12 cellular contexts compared by ENCODE assay signal in the genomic region with DNA sequence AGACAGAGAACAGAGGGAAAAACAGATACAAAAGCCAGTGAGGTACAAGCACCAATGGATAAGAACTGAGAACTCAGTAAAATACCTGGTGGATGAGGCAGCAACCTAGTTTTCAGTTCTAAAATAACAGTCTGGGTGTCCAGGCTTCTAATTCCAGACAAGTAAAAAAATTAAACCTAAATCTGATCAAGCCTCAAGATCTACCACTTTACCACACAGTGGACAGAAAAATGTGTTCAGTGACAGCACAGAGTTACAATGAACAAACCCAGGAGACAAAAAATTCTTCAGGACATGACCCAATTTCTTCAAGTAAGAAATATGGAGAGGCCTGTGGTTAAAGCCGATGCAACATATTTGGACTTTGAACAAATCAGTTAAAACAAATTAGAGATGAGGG. TPM values are rescaled to one million over a fixed set of nuclear protein-coding genes. Genes with fewer than 3 reads are reported as not detected.
A peak's percentile ranks its signal among the peaks of the same experiment; 100 is the strongest.
DNase-seq lines count a peak whose midpoint lies in the region; ATAC-seq and TF ChIP-seq lines count a peak whose summit lies in the region.
"Had no signal": no experiment of that assay in that cellular context is flagged by ENCODE, and none has a peak within 500 bp of the region (broad histone marks: within the 10 kb centered on the region; RNA-seq: fewer than 3 reads in every experiment).

No MANE protein-coding gene starts in this region.

- H3K36me3 ChIP-seq in CD8-positive, alpha-beta T cell (ENCODE audit: insufficient read depth, low read length), result peaks cover 51% of the 10 kb centered on the region
- H3K36me3 ChIP-seq in GM23248 (ENCODE audit: low read depth), result peaks cover 76% of the 10 kb centered on the region

- intact Hi-C loops in CD8-positive, alpha-beta T cell (cut with DNase I, micrococcal nuclease), result no loop called here

- H3K9me3 Mint-ChIP-seq in CD8-positive, alpha-beta T cell, result no peaks in the 10 kb centered on the region
- no peaks in the 10 kb centered on the region for H3K9me3 Mint-ChIP-seq in activated CD8-positive, alpha-beta T cell treated with anti-CD3 and anti-CD28 coated beads, Interleukin-2, amount 10 ng/mL, durations not matched to agents 7 days and 5 days (ENCODE audit: insufficient read depth)
- no peaks in the 10 kb centered on the region for H3K9me3 Mint-ChIP-seq in memory B cell

- no peak for ATAC-seq in CD8-positive, alpha-beta T cell
- ATAC-seq in activated CD8-positive, alpha-beta T cell treated with anti-CD3 and anti-CD28 coated beads, Interleukin-2, amount 10 ng/mL, durations not matched to agents 7 days and 5 days, result peak; percentile 28
- ATAC-seq in memory B cell (ENCODE audit: low read depth) (no peak), HG03342 (IDR thresholded peaks at IDR 0.05; ENCODE audit: unreplicated experiment) (no peak), HG03378 (IDR thresholded peaks at IDR 0.05; ENCODE audit: unreplicated experiment) (no peak)

- no peak for TF ChIP-seq CTCF in CD8-positive, alpha-beta T cell (IDR thresholded peaks at IDR 0.05)

- H4K20me1 ChIP-seq in GM23248 (ENCODE audit: insufficient read depth), result no peaks in the 10 kb centered on the region

- peaks cover 94% of the 10 kb centered on the region for H3F3A ChIP-seq in GM23248 (ENCODE audit: insufficient read depth)

- POLR2A ChIA-PET in CD8-positive, alpha-beta T cell (lab: Charles Lee), result no interaction called here
- POLR2A ChIA-PET in activated CD8-positive, alpha-beta T cell treated with anti-CD3 and anti-CD28 coated beads, Interleukin-2, amount 10 ng/mL, durations not matched to agents 7 days and 5 days (lab: Charles Lee), result interaction anchor here (1.7 to 3.4 kb wide), 2 partner anchors 14 kb away, joined by 12 to 14 read pairs; a partner anchor contains a TSS

- CTCF ChIA-PET in CD8-positive, alpha-beta T cell (lab: Charles Lee), result no interaction called here
- CTCF ChIA-PET in activated CD8-positive, alpha-beta T cell treated with anti-CD3 and anti-CD28 coated beads, Interleukin-2, amount 10 ng/mL, durations not matched to agents 7 days and 5 days (lab: Charles Lee), result interaction anchor here (6.8 kb wide), 1 partner anchor 8 kb away, joined by 57 read pairs; no protein-coding TSS in a partner anchor

- H3K27ac ChIP-seq in CD8-positive, alpha-beta T cell (ENCODE audit: low read depth, low read length), result no peak overlapping the region
- peak overlapping the region; percentile 42 for H3K27ac ChIP-seq in GM23248
- H3K27ac ChIP-seq: left ventricle myocardium inferior, tibial nerve had no signal

- no peak for DNase-seq in CD8-positive, alpha-beta T cell
- DNase-seq in GM23248 (no peak), memory B cell (ENCODE audit: low spot score in 2 of 2) (no peak), midbrain (lab: John Stamatoyannopoulos, UW) (no peak)
- no peak for DNase-seq in activated CD8-positive, alpha-beta T cell treated with anti-CD3 and anti-CD28 coated beads, Interleukin-2, amount 10 ng/mL, durations not matched to agents 7 days and 5 days
- DNase-seq: activated CD8-positive, alpha-beta memory T cell treated with anti-CD3 and anti-CD28 coated beads, Interleukin-2, amount 50 U/mL, for 4 hours; left ventricle myocardium inferior; spleen; T1000 had no signal

- H3K4me1 Mint-ChIP-seq in CD8-positive, alpha-beta T cell (ENCODE audit: low read depth), result peaks cover 21% of the 10 kb centered on the region
- H3K4me1 Mint-ChIP-seq in activated CD8-positive, alpha-beta T cell treated with anti-CD3 and anti-CD28 coated beads, Interleukin-2, amount 10 ng/mL, durations not matched to agents 7 days and 5 days (ENCODE audit: low read depth), result peaks cover 24% of the 10 kb centered on the region
- H3K4me1 Mint-ChIP-seq in memory B cell, result peaks cover 7% of the 10 kb centered on the region

- WGBS in GM23248 (ENCODE audit: low coverage in 1 of 2, low lambda C conversion rate in 2 of 2, missing lambda C conversion rate in 2 of 2), 2 experiments, result 39 to 47% methylated on average over 1 of the region's 1 CpG

- H3K27me3 Mint-ChIP-seq in CD8-positive, alpha-beta T cell (ENCODE audit: low read depth), result no peaks in the 10 kb centered on the region
- no peaks in the 10 kb centered on the region for H3K27me3 Mint-ChIP-seq in activated CD8-positive, alpha-beta T cell treated with anti-CD3 and anti-CD28 coated beads, Interleukin-2, amount 10 ng/mL, durations not matched to agents 7 days and 5 days (ENCODE audit: low read depth)
- no peaks in the 10 kb centered on the region for H3K27me3 Mint-ChIP-seq in memory B cell

- H3K36me3 Mint-ChIP-seq in CD8-positive, alpha-beta T cell, result peaks cover 87% of the 10 kb centered on the region
- H3K36me3 Mint-ChIP-seq in activated CD8-positive, alpha-beta T cell treated with anti-CD3 and anti-CD28 coated beads, Interleukin-2, amount 10 ng/mL, durations not matched to agents 7 days and 5 days (ENCODE audit: low read depth), result peaks cover 76% of the 10 kb centered on the region
- peaks cover 33% of the 10 kb centered on the region for H3K36me3 Mint-ChIP-seq in memory B cell

- H3K27ac Mint-ChIP-seq in CD8-positive, alpha-beta T cell, result peak overlapping the region; percentile 55
- peak overlapping the region; percentile 61 for H3K27ac Mint-ChIP-seq in activated CD8-positive, alpha-beta T cell treated with anti-CD3 and anti-CD28 coated beads, Interleukin-2, amount 10 ng/mL, durations not matched to agents 7 days and 5 days
- peak overlapping the region; percentile 3 for H3K27ac Mint-ChIP-seq in memory B cell

- no peak overlapping the region for H2AFZ ChIP-seq in GM23248

- no peak overlapping the region for H3K4me2 ChIP-seq in GM23248 (ENCODE audit: unreplicated experiment)

- H3K79me2 ChIP-seq in GM23248 (ENCODE audit: insufficient read depth), result peaks cover 15% of the 10 kb centered on the region

- no peak overlapping the region for H3K4me3 Mint-ChIP-seq in CD8-positive, alpha-beta T cell
- no peak overlapping the region for H3K4me3 Mint-ChIP-seq in activated CD8-positive, alpha-beta T cell treated with anti-CD3 and anti-CD28 coated beads, Interleukin-2, amount 10 ng/mL, durations not matched to agents 7 days and 5 days
- no peak overlapping the region for H3K4me3 Mint-ChIP-seq in memory B cell

- H3K4me3 ChIP-seq in CD8-positive, alpha-beta T cell (ENCODE audit: low read depth, low read length), result no peak overlapping the region
- H3K4me3 ChIP-seq in GM23248, result no peak overlapping the region
- H3K4me3 ChIP-seq: left ventricle myocardium inferior, spleen, tibial nerve had no signal

- no peaks in the 10 kb centered on the region for H3K9me2 ChIP-seq in GM23248 (ENCODE audit: insufficient read depth)

- H3K9me3 ChIP-seq in CD8-positive, alpha-beta T cell (ENCODE audit: low read length), result no peaks in the 10 kb centered on the region
- no peaks in the 10 kb centered on the region for H3K9me3 ChIP-seq in GM23248 (ENCODE audit: low read depth)
- H3K9me3 ChIP-seq: left ventricle myocardium inferior, spleen, tibial nerve had no signal

- H3K9ac ChIP-seq in GM23248, result peak overlapping the region; percentile 34; the same call in 1 of the 2 replicates

- H3K27me3 ChIP-seq in CD8-positive, alpha-beta T cell (ENCODE audit: insufficient read depth, low read length), result no peaks in the 10 kb centered on the region
- no peaks in the 10 kb centered on the region for H3K27me3 ChIP-seq in GM23248 (replicated peaks; ENCODE audit: insufficient read depth)
- H3K27me3 ChIP-seq: spleen, tibial nerve had no signal

- in situ Hi-C loops in GM23248 (cut with MboI), result loop anchor here (25.0 kb wide), 1 partner anchor 983 kb away; no protein-coding TSS in a partner anchor

- H3K4me1 ChIP-seq in CD8-positive, alpha-beta T cell (ENCODE audit: insufficient read depth, low read length), result no peaks in the 10 kb centered on the region
- peaks cover 9% of the 10 kb centered on the region; the same call in 1 of the 2 replicates for H3K4me1 ChIP-seq in GM23248 (ENCODE audit: insufficient read depth)
- H3K4me1 ChIP-seq: left ventricle myocardium inferior, tibial nerve had no signal

RNA-seq across cellular contexts. Expression of a gene that starts 14.4 kb away (rescaled TPM):
- total RNA-seq in CD8-positive, alpha-beta T cell, result 1,000 to 10,000 TPM; 1,161 to 1,206 TPM
- total RNA-seq in GM23248 (2014; rRNA removed; shearing (Covaris generic)), result 88.9 and 97.7 TPM in 2 replicates
- polyA plus RNA-seq in GM23248 (2016; fragmentation: Nextera tagmentation; extraction: Ambion mirVana), result 58.6 and 77.5 TPM in 2 replicates
- total RNA-seq in activated CD8-positive, alpha-beta T cell treated with anti-CD3 and anti-CD28 coated beads, Interleukin-2, amount 10 ng/mL, durations not matched to agents 7 days and 5 days, result 100 to 1,000 TPM; 257 TPM

Comparison
In these comparisons a context has a peak if more than half of its experiments do, and no peak if none do; other contexts are left out.
1. H3K27ac Mint-ChIP-seq: peak in every context shown above with its lines; median percentile 61 in activated CD8-positive, alpha-beta T cell treated with anti-CD3 and anti-CD28 coated beads, Interleukin-2, amount 10 ng/mL, durations not matched to agents 7 days and 5 days; 55 in CD8-positive, alpha-beta T cell; 3 in memory B cell.
2. RNA of a gene that starts 14.4 kb away (total RNA-seq): 1,161 to 1,206 TPM in CD8-positive, alpha-beta T cell; 257 TPM in activated CD8-positive, alpha-beta T cell treated with anti-CD3 and anti-CD28 coated beads, Interleukin-2, amount 10 ng/mL, durations not matched to agents 7 days and 5 days and 88.9 to 97.7 TPM in GM23248; every median in the first group is over 4 times any median in the second.